In the genomic region with DNA sequence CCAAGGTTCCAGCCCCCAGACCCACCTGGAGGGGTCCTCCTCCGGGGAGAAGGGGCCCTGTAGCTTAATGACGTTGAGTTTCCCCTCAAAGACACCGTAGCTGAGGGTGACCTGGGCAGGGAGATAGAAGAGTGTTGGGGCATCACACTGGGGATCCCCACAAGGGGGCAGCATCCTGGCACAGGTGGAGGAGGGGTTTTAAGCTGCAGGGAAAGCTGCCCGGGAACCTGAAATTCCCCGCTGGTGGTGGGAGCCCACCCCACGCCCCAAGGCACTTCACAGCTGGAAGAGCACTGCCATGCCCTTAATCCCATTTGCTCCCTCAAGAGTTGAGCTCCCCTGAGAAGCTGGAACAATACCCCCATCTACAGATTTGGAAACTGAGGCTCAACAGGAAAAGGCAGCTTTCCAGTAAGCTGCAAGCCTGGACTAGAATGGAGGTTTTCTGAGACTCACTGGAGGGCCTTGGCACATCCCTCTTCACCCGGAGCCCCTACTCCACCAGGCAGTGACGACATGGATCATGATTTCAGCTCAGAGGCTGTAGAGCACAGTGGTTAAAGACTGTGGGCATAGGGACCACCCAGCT, we compare ENCODE assay signal across 1 cellular context.
TF ChIP-seq lines count a peak whose summit lies in the region.

No MANE protein-coding gene starts in this region.

TF ChIP-seq in GM12878, 131 proteins besides CTCF, POLR2A, EP300 and RAD21:
- TF ChIP-seq ZNF207 (IDR thresholded peaks at IDR 0.05; ENCODE audit: borderline replicate concordance) (no peak), CHD1 (IDR thresholded peaks at IDR 0.05; ENCODE audit: low read depth, low read length) (no peak), NFIC (IDR thresholded peaks at IDR 0.05; ENCODE audit: low read depth, low read length) (no peak), MEF2B (IDR thresholded peaks at IDR 0.05; ENCODE audit: partially characterized antibody, poor library complexity, severe bottlenecking) (no peak), CHD2 (IDR thresholded peaks at IDR 0.05; ENCODE audit: borderline replicate concordance, low read depth, low read length) (0 out of 2 replicates have a peak, but pooled peaks have one; percentile 27), SMAD5 (IDR thresholded peaks at IDR 0.05; ENCODE audit: low read depth) (no peak), SMC3 (IDR thresholded peaks at IDR 0.05; ENCODE audit: borderline replicate concordance, low read length) (peak; percentile 57; the same call in 1 of the 2 replicates), NR2C1 (IDR thresholded peaks at IDR 0.05) (no peak), POLR2AphosphoS2 (IDR thresholded peaks at IDR 0.05; ENCODE audit: low read depth, low read length) (no peak)
- TF ChIP-seq, protein P1, sequence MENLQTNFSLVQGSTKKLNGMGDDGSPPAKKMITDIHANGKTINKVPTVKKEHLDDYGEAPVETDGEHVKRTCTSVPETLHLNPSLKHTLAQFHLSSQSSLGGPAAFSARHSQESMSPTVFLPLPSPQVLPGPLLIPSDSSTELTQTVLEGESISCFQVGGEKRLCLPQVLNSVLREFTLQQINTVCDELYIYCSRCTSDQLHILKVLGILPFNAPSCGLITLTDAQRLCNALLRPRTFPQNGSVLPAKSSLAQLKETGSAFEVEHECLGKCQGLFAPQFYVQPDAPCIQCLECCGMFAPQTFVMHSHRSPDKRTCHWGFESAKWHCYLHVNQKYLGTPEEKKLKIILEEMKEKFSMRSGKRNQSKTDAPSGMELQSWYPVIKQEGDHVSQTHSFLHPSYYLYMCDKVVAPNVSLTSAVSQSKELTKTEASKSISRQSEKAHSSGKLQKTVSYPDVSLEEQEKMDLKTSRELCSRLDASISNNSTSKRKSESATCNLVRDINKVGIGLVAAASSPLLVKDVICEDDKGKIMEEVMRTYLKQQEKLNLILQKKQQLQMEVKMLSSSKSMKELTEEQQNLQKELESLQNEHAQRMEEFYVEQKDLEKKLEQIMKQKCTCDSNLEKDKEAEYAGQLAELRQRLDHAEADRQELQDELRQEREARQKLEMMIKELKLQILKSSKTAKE (IDR thresholded peaks at IDR 0.05; ENCODE audit: low read depth, poor library complexity, severe bottlenecking) = no peak
- TF ChIP-seq, protein P2, sequence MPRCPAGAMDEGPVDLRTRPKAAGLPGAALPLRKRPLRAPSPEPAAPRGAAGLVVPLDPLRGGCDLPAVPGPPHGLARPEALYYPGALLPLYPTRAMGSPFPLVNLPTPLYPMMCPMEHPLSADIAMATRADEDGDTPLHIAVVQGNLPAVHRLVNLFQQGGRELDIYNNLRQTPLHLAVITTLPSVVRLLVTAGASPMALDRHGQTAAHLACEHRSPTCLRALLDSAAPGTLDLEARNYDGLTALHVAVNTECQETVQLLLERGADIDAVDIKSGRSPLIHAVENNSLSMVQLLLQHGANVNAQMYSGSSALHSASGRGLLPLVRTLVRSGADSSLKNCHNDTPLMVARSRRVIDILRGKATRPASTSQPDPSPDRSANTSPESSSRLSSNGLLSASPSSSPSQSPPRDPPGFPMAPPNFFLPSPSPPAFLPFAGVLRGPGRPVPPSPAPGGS (IDR thresholded peaks at IDR 0.05; ENCODE audit: borderline replicate concordance, insufficient read depth, low read depth, low read length, poor library complexity, severe bottlenecking) = no peak
- TF ChIP-seq, protein P3, sequence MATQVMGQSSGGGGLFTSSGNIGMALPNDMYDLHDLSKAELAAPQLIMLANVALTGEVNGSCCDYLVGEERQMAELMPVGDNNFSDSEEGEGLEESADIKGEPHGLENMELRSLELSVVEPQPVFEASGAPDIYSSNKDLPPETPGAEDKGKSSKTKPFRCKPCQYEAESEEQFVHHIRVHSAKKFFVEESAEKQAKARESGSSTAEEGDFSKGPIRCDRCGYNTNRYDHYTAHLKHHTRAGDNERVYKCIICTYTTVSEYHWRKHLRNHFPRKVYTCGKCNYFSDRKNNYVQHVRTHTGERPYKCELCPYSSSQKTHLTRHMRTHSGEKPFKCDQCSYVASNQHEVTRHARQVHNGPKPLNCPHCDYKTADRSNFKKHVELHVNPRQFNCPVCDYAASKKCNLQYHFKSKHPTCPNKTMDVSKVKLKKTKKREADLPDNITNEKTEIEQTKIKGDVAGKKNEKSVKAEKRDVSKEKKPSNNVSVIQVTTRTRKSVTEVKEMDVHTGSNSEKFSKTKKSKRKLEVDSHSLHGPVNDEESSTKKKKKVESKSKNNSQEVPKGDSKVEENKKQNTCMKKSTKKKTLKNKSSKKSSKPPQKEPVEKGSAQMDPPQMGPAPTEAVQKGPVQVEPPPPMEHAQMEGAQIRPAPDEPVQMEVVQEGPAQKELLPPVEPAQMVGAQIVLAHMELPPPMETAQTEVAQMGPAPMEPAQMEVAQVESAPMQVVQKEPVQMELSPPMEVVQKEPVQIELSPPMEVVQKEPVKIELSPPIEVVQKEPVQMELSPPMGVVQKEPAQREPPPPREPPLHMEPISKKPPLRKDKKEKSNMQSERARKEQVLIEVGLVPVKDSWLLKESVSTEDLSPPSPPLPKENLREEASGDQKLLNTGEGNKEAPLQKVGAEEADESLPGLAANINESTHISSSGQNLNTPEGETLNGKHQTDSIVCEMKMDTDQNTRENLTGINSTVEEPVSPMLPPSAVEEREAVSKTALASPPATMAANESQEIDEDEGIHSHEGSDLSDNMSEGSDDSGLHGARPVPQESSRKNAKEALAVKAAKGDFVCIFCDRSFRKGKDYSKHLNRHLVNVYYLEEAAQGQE (IDR thresholded peaks at IDR 0.05; ENCODE audit: low read depth, low read length) = no peak
